25 cellular contexts compared by ENCODE assay signal in genomic region chr4:69860521-69861298, GRCh38. TPM values are rescaled to one million over a fixed set of nuclear protein-coding genes. Genes with fewer than 3 reads are reported as not detected.
A peak's percentile ranks its signal among the peaks of the same experiment; 100 is the strongest.
DNase-seq lines count a peak whose midpoint lies in the region; ATAC-seq, FAIRE-seq and TF ChIP-seq lines count a peak whose summit lies in the region.
"Had no signal": no experiment of that assay in that cellular context is flagged by ENCODE, and none has a peak within 500 bp of the region (broad histone marks: within the 10 kb centered on the region; RNA-seq: fewer than 3 reads in every experiment).

No MANE protein-coding gene starts in this region.

- H3K27ac Mint-ChIP-seq in MCF 10A (ENCODE audit: low read depth, unreplicated experiment) (no peak overlapping the region), immature natural killer cell (no peak overlapping the region)
- H3K27ac Mint-ChIP-seq: CD4-positive, CD25-positive, alpha-beta regulatory T cell had no signal

- ATAC-seq in HepG2 (no peak), GM18909 (IDR thresholded peaks at IDR 0.05; ENCODE audit: poor library complexity, unreplicated experiment) (no peak)

- POLR2A ChIA-PET in MCF 10A (lab: Yijun Ruan, JAX) (interaction anchor here (0.6 to 3.0 kb wide), 14 partner anchors 9 to 153 kb away, joined by 4 to 14 read pairs (median 5); no protein-coding TSS in a partner anchor), HepG2 (lab: Yijun Ruan, JAX) (interaction anchor here (1.6 to 3.0 kb wide), 3 partner anchors 15 to 36 kb away, joined by 4 to 11 read pairs (median 5); no protein-coding TSS in a partner anchor)

- WGBS in mammary epithelial cell (ENCODE audit: low coverage, missing lambda C conversion rate) = 0% methylated on average over 1 of the region's 1 CpG
- 73% methylated on average over 1 of the region's 1 CpG for WGBS in HepG2 (ENCODE audit: low lambda C conversion rate)
- 81 to 92% (median 88%) methylated on average over 1 of the region's 1 CpG for WGBS in adrenal gland, 4 donors

- H3K9me3 Mint-ChIP-seq in MCF 10A (ENCODE audit: unreplicated experiment) = no peaks in the 10 kb centered on the region
- peaks cover 0 to 2% (median 0%) of the 10 kb centered on the region in 6 donors for H3K9me3 Mint-ChIP-seq in immature natural killer cell

- H3K4me1 Mint-ChIP-seq in MCF 10A (ENCODE audit: insufficient read depth, unreplicated experiment) (no peaks in the 10 kb centered on the region), immature natural killer cell (no peaks in the 10 kb centered on the region)
- H3K4me1 Mint-ChIP-seq: CD4-positive, CD25-positive, alpha-beta regulatory T cell had no signal

- H3K4me3 ChIP-seq in mammary epithelial cell (replicated peaks in 1 of 3; ENCODE audit: insufficient read depth in 1 of 3, low read depth in 2 of 3, low read length in 3 of 3) = peak overlapping the region in 1 of 3 experiments; percentile 1
- peak overlapping the region in 1 of 3 experiments; percentile 25; a peak in 2 of 6 replicates for H3K4me3 ChIP-seq in HepG2 (replicated peaks in 1 of 3; ENCODE audit: insufficient read depth in 1 of 3, low read depth in 2 of 3, low read length in 3 of 3)
- no peak overlapping the region for H3K4me3 ChIP-seq in adrenal gland
- H3K4me3 ChIP-seq: BLaER1 had no signal

- TF ChIP-seq CTCF in mammary epithelial cell (conservative IDR thresholded peaks at IDR 0.05 in 1 of 2, IDR thresholded peaks at IDR 0.05 in 1 of 2; ENCODE audit: extremely low read depth in 1 of 2, insufficient read depth in 1 of 2, low read depth in 1 of 2, low read length in 2 of 2) (no peak), MCF 10A (IDR thresholded peaks at IDR 0.05; ENCODE audit: unreplicated experiment) (no peak), HepG2 (CRISPR knock-in tag; IDR thresholded peaks at IDR 0.05) (no peak), adrenal gland (IDR thresholded peaks at IDR 0.05) (no peak)

- H4K20me1 ChIP-seq in mammary epithelial cell (ENCODE audit: insufficient read depth, low read length) (no peaks in the 10 kb centered on the region), HepG2 (ENCODE audit: insufficient read depth, low read length) (no peaks in the 10 kb centered on the region)
- H4K20me1 ChIP-seq: BLaER1 had no signal

- CTCF ChIA-PET in mammary epithelial cell (lab: Charles Lee; ENCODE audit: low non-redundant PET) (interaction anchor here (0.6 kb wide), 1 partner anchor 38 kb away, joined by 3 read pairs; no protein-coding TSS in a partner anchor), MCF 10A (lab: Yijun Ruan, JAX) (interaction anchor here (1.3 to 2.7 kb wide), 3 partner anchors 8 to 36 kb away, joined by 3 to 16 read pairs (median 5); no protein-coding TSS in a partner anchor), HepG2 (lab: Yijun Ruan, JAX; ENCODE audit: low intra/inter-chr PET ratio, low total read pairs) (no interaction called here)

- H3K27me3 Mint-ChIP-seq in MCF 10A (ENCODE audit: insufficient read depth, unreplicated experiment) = no peaks in the 10 kb centered on the region
- peaks cover 0 to 2% (median 0%) of the 10 kb centered on the region in 3 donors for H3K27me3 Mint-ChIP-seq in immature natural killer cell (ENCODE audit: low read depth in 3 of 3)
- H3K27me3 Mint-ChIP-seq: CD4-positive, CD25-positive, alpha-beta regulatory T cell had no signal

- TF ChIP-seq POLR2A in HepG2 (IDR thresholded peaks at IDR 0.05; ENCODE audit: insufficient read depth in 1 of 2, low read depth in 2 of 2, low read length in 2 of 2) (no peak), adrenal gland (IDR thresholded peaks at IDR 0.05) (no peak)

- H3K9ac ChIP-seq in mammary epithelial cell (ENCODE audit: insufficient read depth, low read length) (peak overlapping the region; percentile 26), HepG2 (ENCODE audit: insufficient read depth, low read depth, low read length) (no peak overlapping the region)
- H3K9ac ChIP-seq: BLaER1 had no signal

- in situ Hi-C loops in mammary epithelial cell (cut with MboI; ENCODE audit: low sequenced_read_pairs in 2 of 2) = no loop called here
- in situ Hi-C loops in HepG2 (cut with HindIII; ENCODE audit: extremely low pct_ligation_motif_present, low pct_unique_long_range_greater_than_20kb) = no loop called here

- DNase-seq in mammary epithelial cell (peak; percentile 66), MCF 10A (ENCODE audit: unreplicated experiment) (no peak), epithelial cell of prostate (ENCODE audit: low read depth, low spot score) (peak; percentile 20), HepG2 (ENCODE audit: low spot score) (peak; percentile 4), immature natural killer cell (no peak), RKO (ENCODE audit: low spot score) (no peak), adrenal gland (no peak)
- DNase-seq: CD4-positive, CD25-positive, alpha-beta regulatory T cell; DMS153; DND-41; H7; KG1; MM.1S; NCI-H1694; NCI-H524; NCI-H748 treated with DMSO at 0.1 percent for 48 hours; SHP77; SW 1271 had no signal

- no peaks in the 10 kb centered on the region for H3K27me3 ChIP-seq in mammary epithelial cell (ENCODE audit: insufficient read depth, low read length)
- no peaks in the 10 kb centered on the region; a peak in 1 of 5 replicates for H3K27me3 ChIP-seq in HepG2 (ENCODE audit: control insufficient read depth in 1 of 2, insufficient read depth in 2 of 2, low read length in 2 of 2)
- H3K27me3 ChIP-seq in adrenal gland = no peaks in the 10 kb centered on the region
- H3K27me3 ChIP-seq: BLaER1 had no signal

- H3K4me1 ChIP-seq in mammary epithelial cell (ENCODE audit: insufficient read depth, low read length) (peaks cover 22% of the 10 kb centered on the region), HepG2 (ENCODE audit: insufficient read depth, low read length) (peaks cover 37% of the 10 kb centered on the region), adrenal gland (replicated peaks in 1 of 2) (peaks cover 0 to 3% of the 10 kb centered on the region in 2 donors)
- H3K4me1 ChIP-seq: BLaER1 had no signal

- H3K36me3 ChIP-seq in mammary epithelial cell (ENCODE audit: insufficient read depth, low read length) (no peaks in the 10 kb centered on the region), HepG2 (replicated peaks in 1 of 2; ENCODE audit: control insufficient read depth in 1 of 2, insufficient read depth in 2 of 2, low read length in 2 of 2) (no peaks in the 10 kb centered on the region), adrenal gland (replicated peaks in 1 of 2) (no peaks in the 10 kb centered on the region)
- H3K36me3 ChIP-seq: BLaER1 had no signal

- intact Hi-C loops in mammary epithelial cell (cut with micrococcal nuclease) = loop anchor here (1.0 kb wide), 1 partner anchor 14 kb away; no protein-coding TSS in a partner anchor
- intact Hi-C loops in MCF 10A (cut with micrococcal nuclease) = no loop called here
- intact Hi-C loops in HepG2 (cut with micrococcal nuclease; ENCODE audit: unreplicated experiment) = no loop called here
- intact Hi-C loops in adrenal gland (cut with DNase I) = no loop called here

- TF ChIP-seq EP300 in HepG2 (IDR thresholded peaks at IDR 0.05; ENCODE audit: low read depth in 2 of 2, low read length in 2 of 2) (no peak; a peak in 1 of 4 replicates), HepG2 (CRISPR knock-in tag; IDR thresholded peaks at IDR 0.05; ENCODE audit: borderline replicate concordance) (no peak)

- TF ChIP-seq RAD21 in HepG2 (CRISPR knock-in tag; IDR thresholded peaks at IDR 0.05) = no peak

- BruUV-seq in mammary epithelial cell (replicated peaks; lab: Mats Ljungman, UMichigan) (no TSS peak), MCF 10A (replicated peaks; lab: Mats Ljungman, UMichigan) (no TSS peak), HepG2 (replicated peaks; lab: Mats Ljungman, UMichigan) (no TSS peak)

- peak overlapping the region; percentile 59 for H2AFZ ChIP-seq in mammary epithelial cell (ENCODE audit: low read depth, low read length)
- H2AFZ ChIP-seq in HepG2 (ENCODE audit: low read length) = peak overlapping the region; percentile 47

- H3K79me2 ChIP-seq in mammary epithelial cell (ENCODE audit: insufficient read depth, low read length) (no peaks in the 10 kb centered on the region), HepG2 (ENCODE audit: insufficient read depth, low read length) (no peaks in the 10 kb centered on the region)

- peaks cover 11% of the 10 kb centered on the region for H3K36me3 Mint-ChIP-seq in MCF 10A (ENCODE audit: insufficient read depth, unreplicated experiment)
- H3K36me3 Mint-ChIP-seq in immature natural killer cell = no peaks in the 10 kb centered on the region
- H3K36me3 Mint-ChIP-seq: CD4-positive, CD25-positive, alpha-beta regulatory T cell had no signal

- H3K27ac ChIP-seq in mammary epithelial cell (ENCODE audit: insufficient read depth, low read depth, low read length) (peak overlapping the region; percentile 78), epithelial cell of prostate (peak overlapping the region; percentile 78), HepG2 (ENCODE audit: extremely low read length, insufficient read depth, low read length) (peak overlapping the region; percentile 45), adrenal gland (no peak overlapping the region)
- H3K27ac ChIP-seq: BLaER1 had no signal

- no peak for FAIRE-seq in HepG2 (lab: Jason Lieb, UNC)

- H3K4me3 Mint-ChIP-seq in MCF 10A (ENCODE audit: unreplicated experiment) (no peak overlapping the region), immature natural killer cell (no peak overlapping the region)
- H3K4me3 Mint-ChIP-seq: CD4-positive, CD25-positive, alpha-beta regulatory T cell had no signal

- H3K9me3 ChIP-seq in mammary epithelial cell (replicated peaks; ENCODE audit: insufficient read depth, low read length) (no peaks in the 10 kb centered on the region), HepG2 (ENCODE audit: low read length) (no peaks in the 10 kb centered on the region), adrenal gland (replicated peaks in 1 of 3) (no peaks in the 10 kb centered on the region)
- H3K9me3 ChIP-seq: BLaER1 had no signal

- H3K4me2 ChIP-seq in mammary epithelial cell (ENCODE audit: insufficient read depth, low read depth, low read length) = peak overlapping the region; percentile 81
- peak overlapping the region; percentile 44 for H3K4me2 ChIP-seq in HepG2 (ENCODE audit: low read depth, low read length)
- H3K4me2 ChIP-seq: BLaER1 had no signal

- dilution Hi-C loops in mammary epithelial cell (cut with HindIII; ENCODE audit: low sequenced_read_pairs) = no loop called here

RNA-seq across cellular contexts. Expression of gene SULT1E1, which starts 0.8 kb away (rescaled TPM):
- total RNA-seq in mammary epithelial cell = 10 to 100 TPM in 1 of 2 donors, 1 to 10 TPM in 1; 4.8 to 18.2 TPM
- 2.0 TPM for polyA plus RNA-seq in mammary epithelial cell
- 1.4 TPM for polyA minus RNA-seq in mammary epithelial cell
- total RNA-seq in MCF 10A (2022) = 2.8 and 6.5 TPM in 2 replicates
- 3.7 and 3.9 TPM in 2 replicates for total RNA-seq in HepG2 (2016; rRNA removed; fragmentation: Illumina TruSeq; extraction: Trizol)
- total RNA-seq in HepG2 (2016; cell fraction: cytosol; rRNA removed; fragmentation: Illumina TruSeq; extraction: Trizol; ENCODE audit: low read depth) = 0.40 and 0.53 TPM in 2 replicates
- 2.9 and 4.2 TPM in 2 replicates for total RNA-seq in HepG2 (2016; cell fraction: insoluble cytoplasmic fraction; rRNA removed; fragmentation: Illumina TruSeq; extraction: Trizol)
- total RNA-seq in HepG2 (2016; cell fraction: membrane; rRNA removed; fragmentation: Illumina TruSeq; extraction: Trizol) = 0.99 and 1.1 TPM in 2 replicates
- total RNA-seq in HepG2 (2016; cell fraction: nucleus; rRNA removed; fragmentation: Illumina TruSeq; extraction: Trizol) = 2.0 and 2.5 TPM in 2 replicates
- polyA plus RNA-seq in HepG2 (2011; rRNA removed) = 1.7 and 1.8 TPM in 2 replicates
- 0.50 and 0.86 TPM in 2 replicates for polyA plus RNA-seq in HepG2 (2011; cell fraction: cytosol; rRNA removed)
- 1.5 and 2.0 TPM in 2 replicates for polyA plus RNA-seq in HepG2 (2011; cell fraction: nucleus; rRNA removed)
- polyA plus RNA-seq in HepG2 (2012) = 3.6 and 7.3 TPM in 2 replicates
- polyA plus RNA-seq in HepG2 (2016; cell fraction: cytosol; fragmentation: Illumina TruSeq; extraction: Trizol; ENCODE audit: low read depth) = 0.33 and 0.46 TPM in 2 replicates
- 2.9 and 3.1 TPM in 2 replicates for polyA plus RNA-seq in HepG2 (2016; cell fraction: insoluble cytoplasmic fraction; fragmentation: Illumina TruSeq; extraction: Trizol; ENCODE audit: low read depth)
- 0.50 and 0.54 TPM in 2 replicates for polyA plus RNA-seq in HepG2 (2016; cell fraction: membrane; fragmentation: Illumina TruSeq; extraction: Trizol; ENCODE audit: low read depth)
- polyA plus RNA-seq in HepG2 (2016; cell fraction: nucleus; fragmentation: Illumina TruSeq; extraction: Trizol; ENCODE audit: insufficient read depth, low read depth) = 2.4 and 4.4 TPM in 2 replicates
- 0.22 TPM in 1 of 2 replicates, not detected in the other for polyA minus RNA-seq in HepG2 (2011; rRNA and poly(A)+ RNA removed; ENCODE audit: low replicate concordance)
- polyA minus RNA-seq in HepG2 (2011; cell fraction: cytosol; rRNA and poly(A)+ RNA removed) = 0.59 TPM in 1 of 2 replicates, not detected in the other
- polyA minus RNA-seq in HepG2 (2011; cell fraction: nucleus; rRNA and poly(A)+ RNA removed) = 1.5 and 2.7 TPM in 2 replicates
- polyA plus RNA-seq in immature natural killer cell = under 1 TPM in 1 of 3 donors, not detected in 2; 0.23 TPM
- total RNA-seq in adrenal gland = 10 to 100 TPM in 5 of 8 donors, 1 to 10 TPM in 3; 8.0 to 51.3 (median 16.0) TPM
- polyA plus RNA-seq in adrenal gland = 10 to 100 TPM; 14.5 to 33.0 (median 24.1) TPM
- total RNA-seq: A172; CD4-positive, CD25-positive, alpha-beta regulatory T cell; H7; IMR-90; RPMI7951; SK-MEL-5 had no signal
- polyA plus RNA-seq: AG04450; CD4-positive, CD25-positive, alpha-beta regulatory T cell; IMR-90 had no signal

Comparison
In these comparisons a context has a peak if more than half of its experiments do, and no peak if none do; other contexts are left out.
1. DNase-seq: peak in mammary epithelial cell (single experiment), epithelial cell of prostate (single experiment) and HepG2 (single experiment); none in MCF 10A (single experiment), immature natural killer cell (0 of 3), RKO (single experiment) and adrenal gland (0 of 7).
2. H3K27ac ChIP-seq: peak in mammary epithelial cell (single experiment), epithelial cell of prostate (single experiment) and HepG2 (single experiment); none in adrenal gland (0 of 5).